In genomic region chr2:138276367-138276766, GRCh38 we compare ENCODE assay signal across 14 cellular contexts.
DNase-seq lines count a peak whose midpoint lies in the region; ATAC-seq, FAIRE-seq and TF ChIP-seq lines count a peak whose summit lies in the region.
"Had no signal": no experiment of that assay in that cellular context is flagged by ENCODE, and none has a peak within 500 bp of the region (broad histone marks: within the 10 kb centered on the region; RNA-seq: fewer than 3 reads in every experiment).

No MANE protein-coding gene starts in this region.

- TF ChIP-seq EP300 in stomach (IDR thresholded peaks at IDR 0.05) = no peak

- H3K27ac Mint-ChIP-seq in astrocyte (ENCODE audit: unreplicated experiment) = no peak overlapping the region
- no peak overlapping the region for H3K27ac Mint-ChIP-seq in activated T-helper 2 cell treated with anti-CD3 and anti-CD28 coated beads, Interferon-gamma antibody, Interleukin-2, Interleukin-4, amounts not matched to agents 10 μg/mL and 5 μg/mL and 100 μg/mL, durations not matched to agents 14 hours and 24 hours and 36 hours
- H3K27ac Mint-ChIP-seq: CD4-positive, alpha-beta memory T cell had no signal

- FAIRE-seq in astrocyte (lab: Jason Lieb, UNC) = peak; percentile 23

- H3K9ac ChIP-seq in HUES64 (ENCODE audit: low read depth, low read length) (peak overlapping the region; percentile 55; the same call in 1 of the 2 replicates), astrocyte (ENCODE audit: low read length) (no peak overlapping the region)

- peak; percentile 12 for ATAC-seq in left lobe of liver
- ATAC-seq: right cardiac atrium had no signal

- no peaks in the 10 kb centered on the region for H3K36me3 Mint-ChIP-seq in astrocyte (ENCODE audit: low read depth, unreplicated experiment)
- H3K36me3 Mint-ChIP-seq in activated T-helper 2 cell treated with anti-CD3 and anti-CD28 coated beads, Interferon-gamma antibody, Interleukin-2, Interleukin-4, amounts not matched to agents 10 μg/mL and 5 μg/mL and 100 μg/mL, durations not matched to agents 14 hours and 24 hours and 36 hours (ENCODE audit: low read depth) = no peaks in the 10 kb centered on the region
- H3K36me3 Mint-ChIP-seq: CD4-positive, alpha-beta memory T cell had no signal

- H3K4me1 Mint-ChIP-seq in astrocyte (ENCODE audit: low read depth, unreplicated experiment) = peaks cover 26% of the 10 kb centered on the region
- H3K4me1 Mint-ChIP-seq in activated T-helper 2 cell treated with anti-CD3 and anti-CD28 coated beads, Interferon-gamma antibody, Interleukin-2, Interleukin-4, amounts not matched to agents 10 μg/mL and 5 μg/mL and 100 μg/mL, durations not matched to agents 14 hours and 24 hours and 36 hours (ENCODE audit: low read depth) = no peaks in the 10 kb centered on the region
- H3K4me1 Mint-ChIP-seq: CD4-positive, alpha-beta memory T cell had no signal

- DNase-seq in astrocyte (ENCODE audit: low read depth) = no peak
- no peak for DNase-seq in left lobe of liver (ENCODE audit: low spot score)
- DNase-seq in stomach = no peak
- no peak for DNase-seq in OCI-M1 (lab: John Stamatoyannopoulos, UW)
- no peak for DNase-seq in activated T-helper 2 cell treated with anti-CD3 and anti-CD28 coated beads, Interferon-gamma antibody, Interleukin-2, Interleukin-4, amounts not matched to agents 10 μg/mL and 5 μg/mL and 100 μg/mL, durations not matched to agents 14 hours and 24 hours and 36 hours (ENCODE audit: low spot score)
- DNase-seq in stimulated activated CD4-positive, alpha-beta T cell treated with anti-CD3 and anti-CD28 coated beads, Interleukin-15, amount 100 ng/mL, for 24 hours = no peak
- DNase-seq: activated CD4-positive, alpha-beta T cell treated with anti-CD3 and anti-CD28 coated beads for 4 hours; CD4-positive, alpha-beta memory T cell; KBM-7; NCI-H1930; NK-92 treated with Interleukin-12 subunit alpha and Interleukin-12 subunit beta, amount 100 ng/mL, for 24 hours; right cardiac atrium; SW 1271 had no signal

- peaks cover 40% of the 10 kb centered on the region for H3K4me1 ChIP-seq in HUES64 (ENCODE audit: insufficient read depth, low read length)
- peaks cover 12% of the 10 kb centered on the region for H3K4me1 ChIP-seq in astrocyte (ENCODE audit: insufficient read depth, low read length)
- peaks cover 10 to 40% (median 20%) of the 10 kb centered on the region in 4 donors for H3K4me1 ChIP-seq in stomach

- no peaks in the 10 kb centered on the region for H3K9me3 ChIP-seq in HUES64 (ENCODE audit: insufficient read depth, low read depth, low read length)
- H3K9me3 ChIP-seq in astrocyte (ENCODE audit: insufficient read depth, low read depth, low read length) = no peaks in the 10 kb centered on the region
- no peaks in the 10 kb centered on the region for H3K9me3 ChIP-seq in stomach

- TF ChIP-seq CTCF in astrocyte (IDR thresholded peaks at IDR 0.05; ENCODE audit: insufficient read depth, low read depth, low read length) (no peak), stomach (IDR thresholded peaks at IDR 0.05) (no peak)

- H3K27ac ChIP-seq in HUES64 (ENCODE audit: low read depth, low read length) (peak overlapping the region; percentile 94), astrocyte (ENCODE audit: low read depth, low read length) (no peak overlapping the region), stomach (peak overlapping the region; percentile 31 to 73 (median 65))

- H3K36me3 ChIP-seq in HUES64 (ENCODE audit: insufficient read depth, low read length) = no peaks in the 10 kb centered on the region
- no peaks in the 10 kb centered on the region for H3K36me3 ChIP-seq in astrocyte (ENCODE audit: insufficient read depth, low read length)
- H3K36me3 ChIP-seq in stomach = no peaks in the 10 kb centered on the region

- 20% methylated on average over 1 of the region's 1 CpG for WGBS in HUES64
- WGBS in stomach, 5 donors = 16 to 52% (median 27%) methylated on average over 1 of the region's 1 CpG

- H3K4me2 ChIP-seq in astrocyte (ENCODE audit: low read length) = peak overlapping the region; percentile 30

- H4K20me1 ChIP-seq in astrocyte (ENCODE audit: insufficient read depth, low read length) = no peaks in the 10 kb centered on the region

- H3K4me3 Mint-ChIP-seq in astrocyte (ENCODE audit: unreplicated experiment) = no peak overlapping the region
- no peak overlapping the region for H3K4me3 Mint-ChIP-seq in activated T-helper 2 cell treated with anti-CD3 and anti-CD28 coated beads, Interferon-gamma antibody, Interleukin-2, Interleukin-4, amounts not matched to agents 10 μg/mL and 5 μg/mL and 100 μg/mL, durations not matched to agents 14 hours and 24 hours and 36 hours (ENCODE audit: low read depth)
- H3K4me3 Mint-ChIP-seq: CD4-positive, alpha-beta memory T cell had no signal

- peaks cover 7% of the 10 kb centered on the region for H3K9me3 Mint-ChIP-seq in astrocyte (ENCODE audit: unreplicated experiment)
- H3K9me3 Mint-ChIP-seq in activated T-helper 2 cell treated with anti-CD3 and anti-CD28 coated beads, Interferon-gamma antibody, Interleukin-2, Interleukin-4, amounts not matched to agents 10 μg/mL and 5 μg/mL and 100 μg/mL, durations not matched to agents 14 hours and 24 hours and 36 hours = no peaks in the 10 kb centered on the region

- H2AFZ ChIP-seq in astrocyte (ENCODE audit: low read depth, low read length) = peak overlapping the region; percentile 33

- intact Hi-C loops in stomach (cut with DNase I; ENCODE audit: low total_unique reads) = no loop called here
- intact Hi-C loops in activated T-helper 2 cell treated with anti-CD3 and anti-CD28 coated beads, Interferon-gamma antibody, Interleukin-2, Interleukin-4, amounts not matched to agents 10 μg/mL and 5 μg/mL and 100 μg/mL, durations not matched to agents 14 hours and 24 hours and 36 hours (cut with micrococcal nuclease) = no loop called here

- H3K27me3 ChIP-seq in HUES64 (ENCODE audit: insufficient read depth, low read length) = no peaks in the 10 kb centered on the region
- no peaks in the 10 kb centered on the region for H3K27me3 ChIP-seq in astrocyte (ENCODE audit: insufficient read depth, low read length)
- H3K27me3 ChIP-seq in stomach = no peaks in the 10 kb centered on the region

- H3K4me3 ChIP-seq in HUES64 (ENCODE audit: low read length) (peak overlapping the region; percentile 6; the same call in 1 of the 2 replicates), astrocyte (ENCODE audit: insufficient read depth, low read depth, low read length) (no peak overlapping the region), stomach (no peak overlapping the region)

- no peak for TF ChIP-seq POLR2A in stomach (IDR thresholded peaks at IDR 0.05)

- H3K27me3 Mint-ChIP-seq in astrocyte (ENCODE audit: low read depth, unreplicated experiment) = no peaks in the 10 kb centered on the region
- H3K27me3 Mint-ChIP-seq in activated T-helper 2 cell treated with anti-CD3 and anti-CD28 coated beads, Interferon-gamma antibody, Interleukin-2, Interleukin-4, amounts not matched to agents 10 μg/mL and 5 μg/mL and 100 μg/mL, durations not matched to agents 14 hours and 24 hours and 36 hours (ENCODE audit: low read depth) = no peaks in the 10 kb centered on the region
- H3K27me3 Mint-ChIP-seq: CD4-positive, alpha-beta memory T cell had no signal

- no peaks in the 10 kb centered on the region for H3K79me2 ChIP-seq in astrocyte (ENCODE audit: insufficient read depth, low read length)
